ENCODE assay signal across 15 cellular contexts in the genomic region with DNA sequence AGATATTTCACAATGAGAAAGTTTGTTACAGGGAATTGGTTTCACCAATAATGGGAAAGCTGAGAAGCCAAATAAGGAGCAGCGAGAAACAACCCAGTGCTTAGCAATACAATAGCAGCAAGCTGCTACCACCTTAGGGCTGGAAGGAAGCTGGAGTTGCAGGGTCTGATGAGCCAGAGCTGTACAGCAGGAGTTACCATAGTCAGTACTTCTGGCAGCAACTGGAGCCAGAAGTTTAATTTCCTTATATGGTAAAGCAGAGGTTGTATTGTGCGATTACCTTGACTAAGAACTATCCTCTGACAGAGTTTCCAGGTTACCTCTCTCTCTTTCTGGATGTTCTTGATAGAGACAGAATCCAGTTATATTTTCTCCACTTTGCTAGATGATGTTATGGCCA.
DNase-seq lines count a peak whose midpoint lies in the region; ATAC-seq and TF ChIP-seq lines count a peak whose summit lies in the region.
"Had no signal": no experiment of that assay in that cellular context is flagged by ENCODE, and none has a peak within 500 bp of the region (broad histone marks: within the 10 kb centered on the region; RNA-seq: fewer than 3 reads in every experiment).

No MANE protein-coding gene starts in this region.

- peaks cover 6% of the 10 kb centered on the region for H3K27me3 Mint-ChIP-seq in activated T-cell treated with anti-CD3 and anti-CD28 coated beads, Interleukin-2, amount 50 U/mL, for 72 hours (ENCODE audit: low read depth)
- H3K27me3 Mint-ChIP-seq in activated T-cell treated with anti-CD3 and anti-CD28 coated beads, Interleukin-2, amount 50 U/mL, for 4 hours (ENCODE audit: low read depth), result peaks cover 8% of the 10 kb centered on the region

- peaks cover 3% of the 10 kb centered on the region for H3K4me1 Mint-ChIP-seq in activated T-cell treated with anti-CD3 and anti-CD28 coated beads, Interleukin-2, amount 50 U/mL, for 72 hours (ENCODE audit: low read depth)
- H3K4me1 Mint-ChIP-seq in activated T-cell treated with anti-CD3 and anti-CD28 coated beads, Interleukin-2, amount 50 U/mL, for 4 hours (ENCODE audit: low read depth), result no peaks in the 10 kb centered on the region
- H3K4me1 Mint-ChIP-seq: immature natural killer cell had no signal

- H3K4me3 Mint-ChIP-seq in activated T-cell treated with anti-CD3 and anti-CD28 coated beads, Interleukin-2, amount 50 U/mL, for 72 hours, result no peak overlapping the region
- no peak overlapping the region for H3K4me3 Mint-ChIP-seq in activated T-cell treated with anti-CD3 and anti-CD28 coated beads, Interleukin-2, amount 50 U/mL, for 4 hours
- H3K4me3 Mint-ChIP-seq: immature natural killer cell had no signal

- H3K27me3 ChIP-seq in left ventricle myocardium inferior (ENCODE audit: low read depth) (peaks cover 6% of the 10 kb centered on the region), psoas muscle (ENCODE audit: insufficient read depth in 3 of 3, low read length in 2 of 3) (peaks cover 0 to 3% (median 0%) of the 10 kb centered on the region in 3 donors)

- H3K9me3 Mint-ChIP-seq in activated T-cell treated with anti-CD3 and anti-CD28 coated beads, Interleukin-2, amount 50 U/mL, for 72 hours, result no peaks in the 10 kb centered on the region
- H3K9me3 Mint-ChIP-seq in activated T-cell treated with anti-CD3 and anti-CD28 coated beads, Interleukin-2, amount 50 U/mL, for 4 hours, result no peaks in the 10 kb centered on the region
- H3K9me3 Mint-ChIP-seq: immature natural killer cell had no signal

- H3K4me3 ChIP-seq in left ventricle myocardium inferior (no peak overlapping the region), psoas muscle (no peak overlapping the region)
- H3K4me3 ChIP-seq: GM23248, smooth muscle cell had no signal

- H3K27ac Mint-ChIP-seq in activated T-cell treated with anti-CD3 and anti-CD28 coated beads, Interleukin-2, amount 50 U/mL, for 72 hours, result no peak overlapping the region
- H3K27ac Mint-ChIP-seq: immature natural killer cell had no signal

- 86 to 89% (median 88%) methylated on average over 2 of the region's 2 CpGs for WGBS in psoas muscle, 3 donors

- H3K36me3 Mint-ChIP-seq in activated T-cell treated with anti-CD3 and anti-CD28 coated beads, Interleukin-2, amount 50 U/mL, for 72 hours (ENCODE audit: insufficient read depth in 2 of 2), result no peaks in the 10 kb centered on the region
- no peaks in the 10 kb centered on the region for H3K36me3 Mint-ChIP-seq in activated T-cell treated with anti-CD3 and anti-CD28 coated beads, Interleukin-2, amount 50 U/mL, for 4 hours (ENCODE audit: insufficient read depth)
- H3K36me3 Mint-ChIP-seq: immature natural killer cell had no signal

- intact Hi-C loops in left ventricle myocardium inferior (cut with micrococcal nuclease) (no loop called here), psoas muscle (cut with DNase I) (no loop called here)

- H3K27ac ChIP-seq in left ventricle myocardium inferior (replicated peaks), result no peak overlapping the region
- H3K27ac ChIP-seq in psoas muscle, result no peak overlapping the region
- H3K27ac ChIP-seq: GM23248 had no signal

- in situ Hi-C loops in ACHN (cut with HindIII; ENCODE audit: low pct_ligation_motif_present, low pct_unique_long_range_greater_than_20kb, low sequenced_read_pairs), result no loop called here

- DNase-seq in activated T-cell treated with anti-CD3 and anti-CD28 coated beads, Interleukin-2, amount 50 U/mL, for 72 hours, result no peak
- DNase-seq in activated T-cell treated with anti-CD3 and anti-CD28 coated beads, Interleukin-2, amount 50 U/mL, for 4 hours, result no peak
- no peak for DNase-seq in left ventricle myocardium inferior
- DNase-seq in stimulated activated CD8-positive, alpha-beta memory T cell treated with anti-CD3 and anti-CD28 coated beads, Interleukin-4, amount 100 ng/mL, for 48 hours, result no peak
- no peak for DNase-seq in psoas muscle
- no peak for DNase-seq in ACHN
- DNase-seq: activated naive CD4-positive, alpha-beta T cell treated with Interleukin-2 at 50 U/mL for 16 hours; effector CD8-positive, alpha-beta T cell; GM23248; immature natural killer cell; MM.1S; NCI-H2171 had no signal

- H3K36me3 ChIP-seq in left ventricle myocardium inferior (no peaks in the 10 kb centered on the region), psoas muscle (ENCODE audit: insufficient read depth in 1 of 2, low read depth in 1 of 2) (no peaks in the 10 kb centered on the region)

- ATAC-seq in activated T-cell treated with anti-CD3 and anti-CD28 coated beads, Interleukin-2, amount 50 U/mL, for 72 hours (replicated peaks in 1 of 2), result peak; percentile 31 to 59
- ATAC-seq in activated T-cell treated with anti-CD3 and anti-CD28 coated beads, Interleukin-2, amount 50 U/mL, for 4 hours, result no peak
- peak; percentile 68 for ATAC-seq in HG02852 (IDR thresholded peaks at IDR 0.05; ENCODE audit: unreplicated experiment)
- ATAC-seq in esophagus mucosa, result peak; percentile 81
- no peak for ATAC-seq in psoas muscle

- H3K9me3 ChIP-seq in left ventricle myocardium inferior (replicated peaks), result no peaks in the 10 kb centered on the region
- H3K9me3 ChIP-seq in psoas muscle, result no peaks in the 10 kb centered on the region

- TF ChIP-seq CTCF in left ventricle myocardium inferior (IDR thresholded peaks at IDR 0.05; ENCODE audit: borderline replicate concordance), result no peak
- no peak for TF ChIP-seq CTCF in psoas muscle (IDR thresholded peaks at IDR 0.05)

- H3K4me1 ChIP-seq in left ventricle myocardium inferior (no peaks in the 10 kb centered on the region), psoas muscle (no peaks in the 10 kb centered on the region)

Comparison
In these comparisons a context has a peak if more than half of its experiments do, and no peak if none do; other contexts are left out.
1. ATAC-seq: peak in activated T-cell treated with anti-CD3 and anti-CD28 coated beads, Interleukin-2, amount 50 U/mL, for 72 hours (2 of 2), HG02852 (single experiment) and esophagus mucosa (single experiment); none in activated T-cell treated with anti-CD3 and anti-CD28 coated beads, Interleukin-2, amount 50 U/mL, for 4 hours (0 of 2) and psoas muscle (0 of 4).